8 cellular contexts compared by ENCODE assay signal in the genomic region with DNA sequence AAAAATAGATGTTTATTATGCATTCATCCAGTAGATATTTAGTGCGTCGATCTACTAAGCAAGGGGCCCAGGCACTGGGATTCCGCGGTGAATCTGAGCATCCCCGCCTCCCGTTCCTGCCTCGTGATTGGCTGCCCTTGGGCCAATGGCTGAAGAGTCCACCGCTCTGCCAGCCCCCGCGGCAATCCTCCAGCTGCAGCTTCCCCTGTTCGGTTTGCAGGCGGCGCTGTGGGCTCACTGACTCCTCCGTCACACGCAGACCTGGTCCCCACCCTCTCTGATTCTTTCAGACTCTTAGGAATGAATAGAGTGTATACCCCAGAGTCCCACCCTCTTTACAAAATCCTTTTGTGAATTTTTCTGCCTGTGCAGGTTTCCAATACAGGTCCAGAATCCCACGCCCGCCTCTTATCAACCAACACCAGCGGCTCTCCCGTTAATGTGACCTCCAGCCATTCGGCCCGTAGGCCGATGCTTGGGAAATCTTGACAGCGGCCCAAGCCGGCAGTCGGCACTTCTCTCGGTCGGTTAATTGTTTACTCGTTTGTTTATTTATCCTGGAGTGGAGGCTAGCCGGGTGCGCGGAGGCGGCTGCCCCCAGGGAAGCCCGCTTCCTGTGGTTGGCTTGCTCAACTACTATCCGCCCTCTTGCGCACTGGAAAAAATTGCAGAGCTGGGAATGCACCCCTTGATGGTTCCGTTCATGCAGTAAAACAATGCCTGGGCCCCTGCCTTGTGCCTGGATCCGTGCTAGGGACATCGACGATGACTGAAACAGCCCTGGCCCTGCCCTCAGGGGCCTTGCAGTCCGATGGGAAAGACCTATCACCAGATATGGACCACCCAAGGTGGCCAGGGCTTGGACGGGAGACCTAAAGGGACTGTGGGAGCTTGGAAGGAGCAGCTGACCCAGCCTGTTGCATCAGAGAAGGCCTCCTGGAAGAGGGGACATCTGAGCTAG. TPM values are rescaled to one million over a fixed set of nuclear protein-coding genes. Genes with fewer than 3 reads are reported as not detected.
DNase-seq lines count a peak whose midpoint lies in the region; ATAC-seq and TF ChIP-seq lines count a peak whose summit lies in the region.

No MANE protein-coding gene starts in this region.

- H3K4me2 ChIP-seq in MM.1S (ENCODE audit: low read depth, low read length) (peak overlapping the region; percentile 67; the same call in 1 of the 2 replicates), osteoblast (ENCODE audit: insufficient read depth, low read length) (peak overlapping the region; percentile 79)

- H3K9me3 Mint-ChIP-seq in Caco-2 (ENCODE audit: unreplicated experiment): no peaks in the 10 kb centered on the region
- H3K9me3 Mint-ChIP-seq in activated naive CD4-positive, alpha-beta T cell treated with anti-CD3 and anti-CD28 coated beads, Interleukin-2, amount 50 U/mL, for 24 hours: no peaks in the 10 kb centered on the region

- H3K4me3 Mint-ChIP-seq in Caco-2 (ENCODE audit: unreplicated experiment): peak overlapping the region; percentile 73
- peak overlapping the region; percentile 79 for H3K4me3 Mint-ChIP-seq in activated naive CD4-positive, alpha-beta T cell treated with anti-CD3 and anti-CD28 coated beads, Interleukin-2, amount 50 U/mL, for 24 hours

- TF ChIP-seq CTCF in Caco-2 (IDR thresholded peaks at IDR 0.05; ENCODE audit: insufficient read depth in 1 of 2, low read depth in 1 of 2, low read length in 1 of 2, severe bottlenecking in 1 of 2, unreplicated experiment in 1 of 2) (peak; percentile 75 to 90), MM.1S (IDR thresholded peaks at IDR 0.05; ENCODE audit: low read length) (peak; percentile 85), osteoblast (IDR thresholded peaks at IDR 0.05; ENCODE audit: extremely low read depth, low read depth, low read length) (peak; percentile 90)

- H3K9ac ChIP-seq in MM.1S (ENCODE audit: low read length): no peak overlapping the region

- H3K27me3 Mint-ChIP-seq in Caco-2 (ENCODE audit: insufficient read depth, unreplicated experiment): no peaks in the 10 kb centered on the region
- no peaks in the 10 kb centered on the region for H3K27me3 Mint-ChIP-seq in activated naive CD4-positive, alpha-beta T cell treated with anti-CD3 and anti-CD28 coated beads, Interleukin-2, amount 50 U/mL, for 24 hours

- H3K9me3 ChIP-seq in Caco-2 (no peaks in the 10 kb centered on the region), MM.1S (replicated peaks; ENCODE audit: insufficient read depth, low read length) (no peaks in the 10 kb centered on the region), osteoblast (ENCODE audit: low read depth, low read length) (no peaks in the 10 kb centered on the region)

- H3K27me3 ChIP-seq in Caco-2 (replicated peaks; ENCODE audit: control insufficient read depth, insufficient read depth, low read length): no peaks in the 10 kb centered on the region
- no peaks in the 10 kb centered on the region for H3K27me3 ChIP-seq in MM.1S (replicated peaks; ENCODE audit: insufficient read depth, low read length)
- H3K27me3 ChIP-seq in osteoblast (ENCODE audit: insufficient read depth, low read length): no peaks in the 10 kb centered on the region

- peaks cover 6% of the 10 kb centered on the region; the same call in 1 of the 2 replicates for H3F3A ChIP-seq in MM.1S (ENCODE audit: insufficient read depth, low read length)

- POLR2A ChIA-PET in Caco-2 (lab: Charles Lee): interaction anchor here (0.5 to 1.0 kb wide), 2 partner anchors 34 to 84 kb away, joined by 3 to 4 read pairs; no protein-coding TSS in a partner anchor

- peak overlapping the region; percentile 61 for H2AFZ ChIP-seq in MM.1S (ENCODE audit: low read length)
- H2AFZ ChIP-seq in osteoblast (ENCODE audit: low read length): peak overlapping the region; percentile 81

- BruUV-seq in Caco-2 (replicated peaks; lab: Mats Ljungman, UMichigan): no TSS peak

- 0 out of 2 replicates have a peak, but pooled peaks cover under 1% of the 10 kb centered on the region for H3K79me2 ChIP-seq in MM.1S (ENCODE audit: low read length)
- peaks cover 5% of the 10 kb centered on the region for H3K79me2 ChIP-seq in osteoblast (ENCODE audit: insufficient read depth, low read length)

- H4K20me1 ChIP-seq in MM.1S (ENCODE audit: insufficient read depth, low read length): no peaks in the 10 kb centered on the region
- H4K20me1 ChIP-seq in osteoblast (ENCODE audit: insufficient read depth, low read length): no peaks in the 10 kb centered on the region

- H3K9me2 ChIP-seq in MM.1S (replicated peaks; ENCODE audit: insufficient read depth, low read length): no peaks in the 10 kb centered on the region

- no peaks in the 10 kb centered on the region for H3K36me3 ChIP-seq in Caco-2 (ENCODE audit: control insufficient read depth, insufficient read depth, low read length)
- H3K36me3 ChIP-seq in MM.1S (replicated peaks; ENCODE audit: insufficient read depth, low read length): no peaks in the 10 kb centered on the region
- no peaks in the 10 kb centered on the region for H3K36me3 ChIP-seq in osteoblast (ENCODE audit: insufficient read depth, low read length)

- H3K36me3 Mint-ChIP-seq in Caco-2 (ENCODE audit: insufficient read depth, unreplicated experiment): peaks cover 19% of the 10 kb centered on the region
- no peaks in the 10 kb centered on the region for H3K36me3 Mint-ChIP-seq in activated naive CD4-positive, alpha-beta T cell treated with anti-CD3 and anti-CD28 coated beads, Interleukin-2, amount 50 U/mL, for 24 hours

- peaks cover 5% of the 10 kb centered on the region; the same call in 1 of the 2 replicates for H3K4me1 ChIP-seq in Caco-2
- H3K4me1 ChIP-seq in MM.1S (ENCODE audit: low read length): peaks cover 13% of the 10 kb centered on the region
- H3K4me1 ChIP-seq in osteoblast (ENCODE audit: insufficient read depth, low read length): peaks cover 14% of the 10 kb centered on the region

- CTCF ChIA-PET in Caco-2 (lab: Charles Lee): interaction anchor here (0.6 to 2.2 kb wide), 7 partner anchors 34 to 174 kb away, joined by 3 to 15 read pairs (median 5); no protein-coding TSS in a partner anchor

- peak overlapping the region; percentile 33 for H3K4me3 ChIP-seq in Caco-2 (ENCODE audit: low read depth, low read length)
- peak overlapping the region; percentile 35 for H3K4me3 ChIP-seq in MM.1S (ENCODE audit: low read length)
- peak overlapping the region; percentile 63 for H3K4me3 ChIP-seq in osteoblast (ENCODE audit: insufficient read depth, low read length)

- intact Hi-C loops in Caco-2 (cut with micrococcal nuclease; ENCODE audit: unreplicated experiment): loop anchor here (1.0 to 10.0 kb wide), 5 partner anchors 35 to 268 kb away; no protein-coding TSS in a partner anchor

- no peak overlapping the region for H3K27ac ChIP-seq in MM.1S (ENCODE audit: low read length)
- H3K27ac ChIP-seq in osteoblast (ENCODE audit: low read depth, low read length): peak overlapping the region; percentile 98
- peak overlapping the region; percentile 90 for H3K27ac ChIP-seq in temporal lobe (ENCODE audit: low read depth, low read length)

- H3K4me1 Mint-ChIP-seq in Caco-2 (ENCODE audit: low read depth, unreplicated experiment): peaks cover 12% of the 10 kb centered on the region
- H3K4me1 Mint-ChIP-seq in activated naive CD4-positive, alpha-beta T cell treated with anti-CD3 and anti-CD28 coated beads, Interleukin-2, amount 50 U/mL, for 24 hours: peaks cover 15% of the 10 kb centered on the region

- ATAC-seq in GM21619 (IDR thresholded peaks at IDR 0.05; ENCODE audit: unreplicated experiment) (peak; percentile 27), SK-N-SH treated with all-trans-retinoic acid at 6 μM for 48 hours (peak; percentile 77)

- DNase-seq in Caco-2: peak; percentile 95 to 96
- DNase-seq in MM.1S: peak; percentile 93
- peak; percentile 98 for DNase-seq in globus pallidus (ENCODE audit: low spot score)
- DNase-seq in osteoblast (ENCODE audit: insufficient read length, low spot score, missing footprints): peak; percentile 98

- H3K27ac Mint-ChIP-seq in Caco-2 (ENCODE audit: unreplicated experiment): peak overlapping the region; percentile 53
- H3K27ac Mint-ChIP-seq in activated naive CD4-positive, alpha-beta T cell treated with anti-CD3 and anti-CD28 coated beads, Interleukin-2, amount 50 U/mL, for 24 hours: peak overlapping the region; percentile 51

TF ChIP-seq in SK-N-SH treated with all-trans-retinoic acid at 6 μM for 48 hours, 23 proteins besides CTCF, POLR2A, EP300 and RAD21:
- no peak for TF ChIP-seq CSDC2 (CRISPR knock-in tag; IDR thresholded peaks at IDR 0.05)

RNA-seq across cellular contexts. Expression of gene ARHGAP35, which starts 4.5 kb away (rescaled TPM):
- 81.7 and 85.9 TPM in 2 replicates for total RNA-seq in Caco-2 (2022)
- 76.0 and 82.2 TPM in 2 replicates for total RNA-seq in osteoblast
- 89.5 TPM for total RNA-seq in temporal lobe

RNA-seq across cellular contexts. Expression of gene AP2S1, which starts 5.7 kb away (rescaled TPM):
- total RNA-seq in Caco-2 (2022): 211 and 234 TPM in 2 replicates
- total RNA-seq in osteoblast: 117 and 136 TPM in 2 replicates
- 43.0 TPM for total RNA-seq in temporal lobe
